In genomic region chr20:52454660-52455059, GRCh38 we compare ENCODE assay signal across 1 cellular context.
TF ChIP-seq lines count a peak whose summit lies in the region.

No MANE protein-coding gene starts in this region.

TF ChIP-seq in WTC11, 78 proteins besides CTCF, POLR2A, EP300 and RAD21 (continued from another document):
- no peak for TF ChIP-seq E2F1 (CRISPR knock-in tag; IDR thresholded peaks at IDR 0.05)
- TF ChIP-seq ERG (CRISPR knock-in tag; IDR thresholded peaks at IDR 0.05), result no peak
- no peak for TF ChIP-seq ZNF263 (CRISPR knock-in tag; IDR thresholded peaks at IDR 0.05; ENCODE audit: low read depth)
- TF ChIP-seq ZNF425 (CRISPR knock-in tag; conservative IDR thresholded peaks at IDR 0.05), result no peak
- TF ChIP-seq ATF1 (CRISPR knock-in tag; IDR thresholded peaks at IDR 0.05), result no peak
- TF ChIP-seq ZNF281 (CRISPR knock-in tag; IDR thresholded peaks at IDR 0.05), result no peak
